21 cellular contexts compared by ENCODE assay signal in the genomic region with DNA sequence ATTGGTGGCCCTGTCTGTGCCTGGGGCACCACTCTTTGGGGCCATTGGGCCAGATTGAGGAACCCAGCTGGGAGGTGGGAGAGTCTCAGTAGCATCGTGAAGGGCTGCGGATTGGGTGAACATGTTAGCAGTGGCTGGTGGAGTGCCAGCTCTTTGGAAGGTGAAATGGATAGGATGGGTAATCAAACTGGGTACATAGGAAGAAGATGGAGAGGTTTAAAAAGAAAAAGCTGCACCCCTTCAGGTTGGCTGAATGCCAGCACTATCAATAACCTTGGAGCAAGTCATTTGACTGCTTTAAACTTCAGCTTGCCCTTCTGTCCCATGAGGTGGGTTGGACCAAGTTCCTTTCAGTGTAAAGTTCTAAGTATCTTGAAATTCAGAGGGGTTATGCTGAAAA.
DNase-seq lines count a peak whose midpoint lies in the region; ATAC-seq and TF ChIP-seq lines count a peak whose summit lies in the region.
"Had no signal": no experiment of that assay in that cellular context is flagged by ENCODE, and none has a peak within 500 bp of the region (broad histone marks: within the 10 kb centered on the region; RNA-seq: fewer than 3 reads in every experiment).

No MANE protein-coding gene starts in this region.

- peak overlapping the region; percentile 87 for H3K27ac Mint-ChIP-seq in activated naive CD4-positive, alpha-beta T cell treated with anti-CD3 and anti-CD28 coated beads, Interleukin-2, amount 50 U/mL, for 24 hours
- peak overlapping the region; percentile 7 for H3K27ac Mint-ChIP-seq in activated naive CD8-positive, alpha-beta T cell treated with anti-CD3 and anti-CD28 coated beads, Interleukin-2, amount 50 U/mL, for 24 hours

- H3K9me3 ChIP-seq in aorta (ENCODE audit: control insufficient read depth, low read length) (no peaks in the 10 kb centered on the region), upper lobe of right lung (no peaks in the 10 kb centered on the region)

- no peak for ATAC-seq in activated naive CD8-positive, alpha-beta T cell treated with anti-CD3 and anti-CD28 coated beads, Interleukin-2, amount 50 U/mL, for 24 hours
- ATAC-seq in aorta (ENCODE audit: low FRiP score) (no peak), upper lobe of right lung (no peak)
- ATAC-seq: Right ventricle myocardium inferior, SK-N-SH treated with all-trans-retinoic acid at 6 μM for 48 hours had no signal

- H3K4me3 Mint-ChIP-seq in activated naive CD4-positive, alpha-beta T cell treated with anti-CD3 and anti-CD28 coated beads, Interleukin-2, amount 50 U/mL, for 24 hours = no peak overlapping the region
- no peak overlapping the region for H3K4me3 Mint-ChIP-seq in activated naive CD8-positive, alpha-beta T cell treated with anti-CD3 and anti-CD28 coated beads, Interleukin-2, amount 50 U/mL, for 24 hours

- H3K36me3 Mint-ChIP-seq in activated naive CD4-positive, alpha-beta T cell treated with anti-CD3 and anti-CD28 coated beads, Interleukin-2, amount 50 U/mL, for 24 hours = peaks cover 5% of the 10 kb centered on the region
- peaks cover 16% of the 10 kb centered on the region for H3K36me3 Mint-ChIP-seq in activated naive CD8-positive, alpha-beta T cell treated with anti-CD3 and anti-CD28 coated beads, Interleukin-2, amount 50 U/mL, for 24 hours (ENCODE audit: low read depth)

- H3K9me3 Mint-ChIP-seq in activated naive CD4-positive, alpha-beta T cell treated with anti-CD3 and anti-CD28 coated beads, Interleukin-2, amount 50 U/mL, for 24 hours = no peaks in the 10 kb centered on the region
- H3K9me3 Mint-ChIP-seq in activated naive CD8-positive, alpha-beta T cell treated with anti-CD3 and anti-CD28 coated beads, Interleukin-2, amount 50 U/mL, for 24 hours = no peaks in the 10 kb centered on the region

- H3K27ac ChIP-seq in aorta (ENCODE audit: low read depth in 1 of 2, low read length in 2 of 2) (no peak overlapping the region), upper lobe of right lung (no peak overlapping the region)
- H3K27ac ChIP-seq: KMS-11, PC-9, SJCRH30 had no signal

- H3K36me3 ChIP-seq in aorta (ENCODE audit: control insufficient read depth in 1 of 2, insufficient read depth in 2 of 2, low read length in 1 of 2) (no peaks in the 10 kb centered on the region), upper lobe of right lung (no peaks in the 10 kb centered on the region)

- intact Hi-C loops in aorta (cut with DNase I) (no loop called here), upper lobe of right lung (cut with DNase I) (no loop called here)

- DNase-seq in NCI-H2196 (lab: John Stamatoyannopoulos, UW; ENCODE audit: unreplicated experiment) = peak; percentile 26
- DNase-seq in NCI-H2196 treated with DMSO at 0.1 percent for 48 hours (lab: John Stamatoyannopoulos, UW; ENCODE audit: unreplicated experiment) = no peak
- DNase-seq in activated naive CD4-positive, alpha-beta T cell treated with anti-CD3 and anti-CD28 coated beads, Interleukin-2, amount 50 U/mL, for 16 hours = no peak
- no peak for DNase-seq in activated naive CD8-positive, alpha-beta T cell treated with anti-CD3 and anti-CD28 coated beads, Interleukin-2, amount 50 U/mL, for 24 hours
- no peak for DNase-seq in aorta
- no peak for DNase-seq in upper lobe of right lung
- DNase-seq: Calu3, H7, IMR-90, NCI-H1048, NCI-H1436, NCI-H187, NCI-H2081 treated with DMSO at 0.1 percent for 48 hours, NCI-H524, NCI-H774, PC-9 had no signal

- H3K4me3 ChIP-seq in aorta (ENCODE audit: low read length in 2 of 2) = no peak overlapping the region
- no peak overlapping the region for H3K4me3 ChIP-seq in upper lobe of right lung
- H3K4me3 ChIP-seq: PC-9, SJCRH30 had no signal

- WGBS in aorta, 2 donors = 94 to 95% methylated on average over 2 of the region's 2 CpGs

- H3K4me1 ChIP-seq in aorta (ENCODE audit: control insufficient read depth in 1 of 2, insufficient read depth in 2 of 2, low read length in 2 of 2) (no peaks in the 10 kb centered on the region), upper lobe of right lung (no peaks in the 10 kb centered on the region)
- H3K4me1 ChIP-seq: SJCRH30 had no signal

- no peaks in the 10 kb centered on the region for H3K27me3 ChIP-seq in aorta (ENCODE audit: control insufficient read depth in 1 of 2, insufficient read depth in 2 of 2, low read length in 1 of 2)
- H3K27me3 ChIP-seq in upper lobe of right lung = no peaks in the 10 kb centered on the region
- H3K27me3 ChIP-seq: SJCRH30 had no signal

- H3K4me1 Mint-ChIP-seq in activated naive CD4-positive, alpha-beta T cell treated with anti-CD3 and anti-CD28 coated beads, Interleukin-2, amount 50 U/mL, for 24 hours = peaks cover 83% of the 10 kb centered on the region
- H3K4me1 Mint-ChIP-seq in activated naive CD8-positive, alpha-beta T cell treated with anti-CD3 and anti-CD28 coated beads, Interleukin-2, amount 50 U/mL, for 24 hours = peaks cover 49% of the 10 kb centered on the region

- no peaks in the 10 kb centered on the region for H3K27me3 Mint-ChIP-seq in activated naive CD4-positive, alpha-beta T cell treated with anti-CD3 and anti-CD28 coated beads, Interleukin-2, amount 50 U/mL, for 24 hours
- H3K27me3 Mint-ChIP-seq in activated naive CD8-positive, alpha-beta T cell treated with anti-CD3 and anti-CD28 coated beads, Interleukin-2, amount 50 U/mL, for 24 hours = no peaks in the 10 kb centered on the region

- TF ChIP-seq CTCF in upper lobe of right lung (IDR thresholded peaks at IDR 0.05) = no peak
